7 cellular contexts compared by ENCODE assay signal in genomic region chr17:7241047-7241733, GRCh38. TPM values are rescaled to one million over a fixed set of nuclear protein-coding genes. Genes with fewer than 3 reads are reported as not detected.
A peak's percentile ranks its signal among the peaks of the same experiment; 100 is the strongest.
DNase-seq lines count a peak whose midpoint lies in the region; ATAC-seq, FAIRE-seq and TF ChIP-seq lines count a peak whose summit lies in the region.

No MANE protein-coding gene starts in this region.

- no peak overlapping the region for H3K56ac ChIP-seq in H9 (ENCODE audit: insufficient read length, low read depth, low read length)

- no peak overlapping the region for H4K8ac ChIP-seq in H9 (replicated peaks; ENCODE audit: insufficient read length, low read depth, low read length)

- peaks cover 0 to 2% of the 10 kb centered on the region in 2 experiments; a peak in 2 of 5 replicates for H3K9me3 Mint-ChIP-seq in H9

- H4K5ac ChIP-seq in H9 (ENCODE audit: insufficient read length, low read depth, low read length): no peak overlapping the region

- no peak for ATAC-seq in right cardiac atrium
- no peak for ATAC-seq in activated CD4-positive, CD25-positive, alpha-beta regulatory T cell treated with anti-CD3 and anti-CD28 coated beads, Interleukin-2, amount 50 U/mL, for 24 hours

- no peaks in the 10 kb centered on the region for H4K20me1 ChIP-seq in H9 (ENCODE audit: control insufficient read depth, insufficient read depth, insufficient read length)

- H3K23me2 ChIP-seq in H9 (ENCODE audit: insufficient read length, low read depth, low read length, poor library complexity, severe bottlenecking): peaks cover 4% of the 10 kb centered on the region

- peak overlapping the region; percentile 96 to 99 (median 98) for H3K27ac Mint-ChIP-seq in H9

- peaks cover 36 to 38% of the 10 kb centered on the region in 2 experiments for H3K4me1 Mint-ChIP-seq in H9

- H3K27me3 ChIP-seq in H9 (ENCODE audit: insufficient read depth, low read length) (no peaks in the 10 kb centered on the region), right cardiac atrium (ENCODE audit: control insufficient read depth, insufficient read depth) (no peaks in the 10 kb centered on the region), small intestine (ENCODE audit: control insufficient read depth in 2 of 2, insufficient read depth in 2 of 2, low read length in 2 of 2) (no peaks in the 10 kb centered on the region)

- H2BK15ac ChIP-seq in H9 (ENCODE audit: low read depth, low read length): no peak overlapping the region

- H3K36me3 Mint-ChIP-seq in H9 (ENCODE audit: insufficient read depth in 1 of 3, low read depth in 3 of 3): peaks cover 30 to 56% (median 52%) of the 10 kb centered on the region in 3 experiments

- peaks cover 2 to 12% of the 10 kb centered on the region in 2 donors for H3K36me3 ChIP-seq in small intestine (ENCODE audit: control insufficient read depth in 2 of 2, insufficient read depth in 2 of 2, low read length in 2 of 2)

- H2BK20ac ChIP-seq in H9 (ENCODE audit: low read depth, low read length, poor library complexity, severe bottlenecking): no peak overlapping the region

- DNase-seq in H9 (no peak), right cardiac atrium (peak in 1 of 3 donors; percentile 13), small intestine (no peak), inferior parietal cortex (ENCODE audit: extremely low spot score) (no peak), cerebellar cortex (ENCODE audit: low spot score) (no peak)

- peak overlapping the region; percentile 20 for H4K91ac ChIP-seq in H9 (ENCODE audit: insufficient read length, low read depth, low read length)

- H3K9me3 ChIP-seq in H9 (ENCODE audit: control insufficient read depth, low read depth, low read length) (no peaks in the 10 kb centered on the region), right cardiac atrium (ENCODE audit: control insufficient read depth, low read length) (no peaks in the 10 kb centered on the region), small intestine (ENCODE audit: control insufficient read depth, low read depth) (no peaks in the 10 kb centered on the region)

- H2AFZ ChIP-seq in H9 (ENCODE audit: low read length): no peak overlapping the region

- H3K27ac ChIP-seq in H9 (ENCODE audit: insufficient read length, low read depth, low read length) (peak overlapping the region; percentile 80), VCaP (peak overlapping the region; percentile 92), right cardiac atrium (ENCODE audit: low read length) (peak overlapping the region; percentile 95), small intestine (ENCODE audit: low read depth in 1 of 2, low read length in 1 of 2) (peak overlapping the region; percentile 98 to 99)

- WGBS in H9 (ENCODE audit: extremely low coverage, insufficient read length, low lambda C conversion rate): no CpG with 5 or more reads among the region's 10 CpGs
- 30% methylated on average over 10 of the region's 10 CpGs for WGBS in right cardiac atrium
- WGBS in small intestine, 3 donors: 13 to 31% (median 24%) methylated on average over 10 of the region's 10 CpGs

- H3K9ac ChIP-seq in H9 (ENCODE audit: extremely low read depth, insufficient read length, low read length): peak overlapping the region; percentile 93

- peak overlapping the region; percentile 24; the same call in 1 of the 2 replicates for H3K14ac ChIP-seq in H9 (ENCODE audit: insufficient read depth, low read length)

- peaks cover 9% of the 10 kb centered on the region for H3K79me1 ChIP-seq in H9 (ENCODE audit: insufficient read depth, low read depth, low read length, poor library complexity, severe bottlenecking)

- TF ChIP-seq CTCF in H9 (conservative IDR thresholded peaks at IDR 0.05) (no peak), VCaP (conservative IDR thresholded peaks at IDR 0.05) (no peak)

- H3K79me2 ChIP-seq in H9 (ENCODE audit: insufficient read depth, low read length): peaks cover 8% of the 10 kb centered on the region; the same call in 1 of the 2 replicates

- no peak overlapping the region for H2BK5ac ChIP-seq in H9 (ENCODE audit: insufficient read length, low read length)

- H3K4me3 ChIP-seq in right cardiac atrium (ENCODE audit: low read length) (peak overlapping the region; percentile 73), small intestine (ENCODE audit: low read depth in 1 of 2, low read length in 2 of 2) (peak overlapping the region in 1 of 2 donors; percentile 95)

- intact Hi-C loops in right cardiac atrium (cut with DNase I): no loop called here

- H3K23ac ChIP-seq in H9 (ENCODE audit: insufficient read length, low read depth, low read length): no peak overlapping the region

- peak overlapping the region; percentile 5 for H3K18ac ChIP-seq in H9 (ENCODE audit: insufficient read length, low read depth, low read length)

- no peaks in the 10 kb centered on the region; the same call in 1 of the 2 replicates for H3K27me3 Mint-ChIP-seq in H9 (ENCODE audit: low read depth)

- H3T11ph ChIP-seq in H9 (ENCODE audit: low read length): peak overlapping the region; percentile 68

- FAIRE-seq in small intestine (lab: Jason Lieb, UNC): no peak

- H3K4me1 ChIP-seq in H9 (ENCODE audit: insufficient read depth, low read length) (no peaks in the 10 kb centered on the region), right cardiac atrium (ENCODE audit: control insufficient read depth, insufficient read depth, low read length) (peaks cover 9% of the 10 kb centered on the region), small intestine (ENCODE audit: control insufficient read depth in 2 of 2, insufficient read depth in 1 of 2, low read depth in 1 of 2, low read length in 1 of 2) (peaks cover 3% of the 10 kb centered on the region in 2 donors)

- H3K4ac ChIP-seq in H9 (ENCODE audit: low read depth, low read length): peak overlapping the region; percentile 34; the same call in 1 of the 2 replicates

- H2BK120ac ChIP-seq in H9 (ENCODE audit: low read depth, low read length, poor library complexity, severe bottlenecking): no peak overlapping the region

- H2AK5ac ChIP-seq in H9 (ENCODE audit: insufficient read length, low read length): no peak overlapping the region

- H3K4me2 ChIP-seq in H9 (ENCODE audit: insufficient read depth, insufficient read length, low read length): peak overlapping the region; percentile 98

- peak overlapping the region; percentile 95 to 97 for H3K4me3 Mint-ChIP-seq in H9

- peak overlapping the region; percentile 52 for H2BK12ac ChIP-seq in H9 (ENCODE audit: insufficient read length, low read depth, low read length)

RNA-seq across cellular contexts. Expression of gene GABARAP, which starts 1.1 kb away (rescaled TPM):
- total RNA-seq in H9 (2021) (261 and 266 TPM in 2 replicates), right cardiac atrium (100 to 1,000 TPM; 492 to 540 (median 522) TPM)
- polyA plus RNA-seq in right cardiac atrium (741 TPM), small intestine (1,000 to 10,000 TPM in 1 of 3 donors, 100 to 1,000 TPM in 2; 541 to 1,100 (median 827) TPM)

RNA-seq across cellular contexts. Expression of gene PHF23, which starts 1.9 kb away (rescaled TPM):
- total RNA-seq in H9 (2021) (105 and 110 TPM in 2 replicates), right cardiac atrium (10 to 100 TPM; 22.2 to 30.4 (median 24.5) TPM)
- polyA plus RNA-seq in right cardiac atrium (18.8 TPM), small intestine (10 to 100 TPM; 26.4 to 40.3 (median 31.8) TPM)

RNA-seq across cellular contexts. Expression of gene DVL2, which starts 6.9 kb away (rescaled TPM):
- total RNA-seq in H9 (2021): 82.9 and 84.1 TPM in 2 replicates
- 10 to 100 TPM; 20.0 to 26.1 (median 23.4) TPM for total RNA-seq in right cardiac atrium
- 14.6 TPM for polyA plus RNA-seq in right cardiac atrium
- 10 to 100 TPM in 2 of 3 donors, 1 to 10 TPM in 1; 8.1 to 20.7 (median 11.3) TPM for polyA plus RNA-seq in small intestine

RNA-seq across cellular contexts. Expression of gene CTDNEP1, which starts 10.3 kb away (rescaled TPM):
- total RNA-seq in H9 (2021) (134 and 141 TPM in 2 replicates), right cardiac atrium (100 to 1,000 TPM; 118 to 124 (median 122) TPM)
- polyA plus RNA-seq in right cardiac atrium (80.1 TPM), small intestine (100 to 1,000 TPM in 1 of 3 donors, 10 to 100 TPM in 2; 70.0 to 101 (median 77.3) TPM)

RNA-seq across cellular contexts. Expression of gene ELP5, which starts 10.8 kb away (rescaled TPM):
- 46.5 and 49.6 TPM in 2 replicates for total RNA-seq in H9 (2021)
- total RNA-seq in right cardiac atrium: 100 to 1,000 TPM in 1 of 4 donors, 10 to 100 TPM in 3; 37.9 to 100 (median 82.9) TPM
- 41.7 TPM for polyA plus RNA-seq in right cardiac atrium
- polyA plus RNA-seq in small intestine: 10 to 100 TPM; 31.3 to 84.6 (median 44.5) TPM
